In genomic region chr20:46402236-46402886, GRCh38 we compare ENCODE assay signal across 10 cellular contexts. TPM values are rescaled to one million over a fixed set of nuclear protein-coding genes. Genes with fewer than 3 reads are reported as not detected.
DNase-seq lines count a peak whose midpoint lies in the region; ATAC-seq and TF ChIP-seq lines count a peak whose summit lies in the region.
"Had no signal": no experiment of that assay in that cellular context is flagged by ENCODE, and none has a peak within 500 bp of the region (broad histone marks: within the 10 kb centered on the region; RNA-seq: fewer than 3 reads in every experiment).

No MANE protein-coding gene starts in this region.

- peaks cover 33 to 74% (median 58%) of the 10 kb centered on the region in 4 donors for H3K4me1 ChIP-seq in transverse colon

- no peak for DNase-seq in activated naive CD4-positive, alpha-beta T cell treated with anti-CD3 and anti-CD28 coated beads, Interleukin-2, amount 10 ng/mL, durations not matched to agents 7 days and 5 days
- no peak for DNase-seq in activated naive CD4-positive, alpha-beta T cell treated with Interleukin-2 at 50 U/mL for 16 hours
- DNase-seq in astrocyte of the spinal cord (ENCODE audit: low read depth, low spot score) (peak; percentile 8), mesothelial cell of epicardium (ENCODE audit: low spot score in 2 of 2, unreplicated experiment in 2 of 2) (no peak), transverse colon (no peak), epidermal melanocyte (ENCODE audit: insufficient read length, low spot score) (no peak)
- DNase-seq: cerebellar nuclear complex, SHP77 treated with DMSO at 0.1 percent for 48 hours had no signal

- WGBS in transverse colon (ENCODE audit: low coverage in 1 of 2), 2 donors = 36 to 50% methylated on average over 1 to 3 of the region's 3 CpGs

- H3K36me3 Mint-ChIP-seq in activated naive CD4-positive, alpha-beta T cell treated with anti-CD3 and anti-CD28 coated beads, Interleukin-2, amount 10 ng/mL, durations not matched to agents 7 days and 5 days = peaks cover 31% of the 10 kb centered on the region
- H3K36me3 Mint-ChIP-seq in mesothelial cell of epicardium = no peaks in the 10 kb centered on the region

- H3K36me3 ChIP-seq in transverse colon = no peaks in the 10 kb centered on the region

- H3K9me3 ChIP-seq in transverse colon = no peaks in the 10 kb centered on the region

- H3K4me3 Mint-ChIP-seq in activated naive CD4-positive, alpha-beta T cell treated with anti-CD3 and anti-CD28 coated beads, Interleukin-2, amount 10 ng/mL, durations not matched to agents 7 days and 5 days = peak overlapping the region; percentile 72
- no peak overlapping the region for H3K4me3 Mint-ChIP-seq in mesothelial cell of epicardium

- H3K27ac Mint-ChIP-seq in activated naive CD4-positive, alpha-beta T cell treated with anti-CD3 and anti-CD28 coated beads, Interleukin-2, amount 10 ng/mL, durations not matched to agents 7 days and 5 days = peak overlapping the region; percentile 98
- peak overlapping the region; percentile 49 for H3K27ac Mint-ChIP-seq in mesothelial cell of epicardium

- peaks cover 84% of the 10 kb centered on the region for H3K4me1 Mint-ChIP-seq in activated naive CD4-positive, alpha-beta T cell treated with anti-CD3 and anti-CD28 coated beads, Interleukin-2, amount 10 ng/mL, durations not matched to agents 7 days and 5 days
- H3K4me1 Mint-ChIP-seq in mesothelial cell of epicardium = peaks cover 50% of the 10 kb centered on the region

- no peak for TF ChIP-seq CTCF in astrocyte of the spinal cord (IDR thresholded peaks at IDR 0.05; ENCODE audit: low read depth, low read length)
- no peak for TF ChIP-seq CTCF in mesothelial cell of epicardium (IDR thresholded peaks at IDR 0.05; ENCODE audit: unreplicated experiment)
- TF ChIP-seq CTCF in transverse colon (IDR thresholded peaks at IDR 0.05) = no peak

- peak overlapping the region; percentile 69 to 84 (median 78) for H3K27ac ChIP-seq in transverse colon

- in situ Hi-C loops in astrocyte of the spinal cord (cut with HindIII; ENCODE audit: low sequenced_read_pairs) = no loop called here
- in situ Hi-C loops in transverse colon (cut with MboI; ENCODE audit: low pct_ligation_motif_present in 1 of 4, low pct_unique_long_range_greater_than_20kb in 1 of 4, low sequenced_read_pairs in 3 of 4) = no loop called here

- CTCF ChIA-PET in activated naive CD4-positive, alpha-beta T cell treated with anti-CD3 and anti-CD28 coated beads, Interleukin-2, amount 10 ng/mL, durations not matched to agents 7 days and 5 days (lab: Charles Lee) = interaction anchor here (1.2 to 1.6 kb wide), 3 partner anchors 8 to 96 kb away, joined by 3 to 4 read pairs (median 3); no protein-coding TSS in a partner anchor

- no peak for TF ChIP-seq EP300 in transverse colon (IDR thresholded peaks at IDR 0.05; ENCODE audit: low read depth)

- no peaks in the 10 kb centered on the region for H3K9me3 Mint-ChIP-seq in activated naive CD4-positive, alpha-beta T cell treated with anti-CD3 and anti-CD28 coated beads, Interleukin-2, amount 10 ng/mL, durations not matched to agents 7 days and 5 days
- no peaks in the 10 kb centered on the region for H3K9me3 Mint-ChIP-seq in mesothelial cell of epicardium

- H3K27me3 Mint-ChIP-seq in activated naive CD4-positive, alpha-beta T cell treated with anti-CD3 and anti-CD28 coated beads, Interleukin-2, amount 10 ng/mL, durations not matched to agents 7 days and 5 days = no peaks in the 10 kb centered on the region
- no peaks in the 10 kb centered on the region for H3K27me3 Mint-ChIP-seq in mesothelial cell of epicardium (ENCODE audit: low read depth)

- intact Hi-C loops in transverse colon (cut with DNase I; ENCODE audit: low total_unique reads) = no loop called here

- no peak overlapping the region for H3K4me3 ChIP-seq in astrocyte of the spinal cord (ENCODE audit: low read depth, low read length)
- H3K4me3 ChIP-seq in transverse colon = no peak overlapping the region

- no peaks in the 10 kb centered on the region for H3K27me3 ChIP-seq in transverse colon

- no peak for TF ChIP-seq POLR2A in transverse colon (IDR thresholded peaks at IDR 0.05)

- ATAC-seq in GM19328 (IDR thresholded peaks at IDR 0.05; ENCODE audit: unreplicated experiment) (no peak), GM21619 (IDR thresholded peaks at IDR 0.05; ENCODE audit: unreplicated experiment) (no peak)

RNA-seq across cellular contexts. Expression of gene ELMO2, which starts 4.1 kb away (rescaled TPM):
- total RNA-seq in mesothelial cell of epicardium = 53.2 to 56.5 TPM (median 54.2 TPM) in 3 replicates
- 10 to 100 TPM; 13.5 to 30.0 (median 22.1) TPM for total RNA-seq in transverse colon
